Comparison of ENCODE assay signal across 11 cellular contexts in the genomic region with DNA sequence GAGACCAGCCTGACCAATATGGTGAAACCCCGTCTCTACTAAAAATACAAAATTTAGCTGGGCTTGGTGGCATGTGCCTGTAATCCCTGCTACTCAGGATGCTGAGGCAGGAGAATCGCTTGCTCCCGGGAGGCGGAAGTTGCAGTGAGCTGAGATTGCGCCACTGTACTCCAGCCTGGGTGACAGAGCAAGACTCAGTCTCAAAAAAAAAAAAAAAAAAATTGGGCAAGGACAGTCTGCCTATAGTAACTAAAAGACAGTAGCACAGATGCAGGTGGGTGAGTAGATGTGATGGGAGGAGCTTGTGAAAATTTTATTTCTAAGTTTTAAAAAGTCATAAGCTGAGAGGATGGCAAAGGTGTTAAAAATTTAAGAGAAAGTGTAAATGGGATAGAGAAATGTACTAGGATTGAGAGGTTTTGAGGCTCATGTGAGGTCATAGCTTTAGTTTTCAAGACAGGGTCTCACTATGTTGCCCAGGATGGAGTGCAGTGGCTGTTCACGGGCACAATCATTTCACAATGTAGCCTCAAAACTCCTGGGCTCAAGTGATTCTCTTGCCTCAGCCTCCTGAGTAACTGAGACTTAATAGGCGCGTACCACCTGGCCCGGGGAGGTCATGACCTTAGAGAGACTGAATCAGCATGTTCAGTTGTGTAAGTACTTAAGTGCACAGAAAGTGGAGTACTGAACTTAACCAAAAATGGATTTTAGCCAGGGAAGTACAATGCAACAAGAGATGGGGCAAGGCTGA. TPM values are rescaled to one million over a fixed set of nuclear protein-coding genes. Genes with fewer than 3 reads are reported as not detected.
A peak's percentile ranks its signal among the peaks of the same experiment; 100 is the strongest.
DNase-seq lines count a peak whose midpoint lies in the region; ATAC-seq and TF ChIP-seq lines count a peak whose summit lies in the region.
"Had no signal": no experiment of that assay in that cellular context is flagged by ENCODE, and none has a peak within 500 bp of the region (broad histone marks: within the 10 kb centered on the region; RNA-seq: fewer than 3 reads in every experiment).

No MANE protein-coding gene starts in this region.

- H3K36me3 ChIP-seq in fibroblast of lung (ENCODE audit: control insufficient read depth, insufficient read depth, low read length) = peaks cover 4% of the 10 kb centered on the region

- H2AFZ ChIP-seq in fibroblast of lung (ENCODE audit: low read length) = no peak overlapping the region

- no peak overlapping the region for H3K9ac ChIP-seq in fibroblast of lung (ENCODE audit: insufficient read depth, low read length)

- peak; percentile 50 for DNase-seq in activated CD4-positive, alpha-beta T cell treated with anti-CD3 and anti-CD28 coated beads for 36 hours
- no peak for DNase-seq in activated CD4-positive, alpha-beta T cell treated with anti-CD3 and anti-CD28 coated beads for 48 hours
- DNase-seq in RKO (ENCODE audit: low spot score) = peak; percentile 59
- peak; percentile 41 to 64 for DNase-seq in fibroblast of lung (ENCODE audit: low read depth in 2 of 2)
- no peak for DNase-seq in sciatic nerve (ENCODE audit: low spot score)
- no peak for DNase-seq in epidermal melanocyte (ENCODE audit: insufficient read length, low spot score)
- no peak for DNase-seq in 8988T
- DNase-seq: foreskin melanocyte, SHP77 treated with DMSO at 0.1 percent for 48 hours had no signal

- no peak for TF ChIP-seq CTCF in fibroblast of lung (conservative IDR thresholded peaks at IDR 0.05 in 1 of 2, IDR thresholded peaks at IDR 0.05 in 1 of 2; ENCODE audit: low read depth in 1 of 2, low read length in 2 of 2)

- H3K4me2 ChIP-seq in fibroblast of lung (ENCODE audit: extremely low read depth, insufficient read depth, low read length) = no peak overlapping the region

- H3K4me1 ChIP-seq in fibroblast of lung (ENCODE audit: control insufficient read depth, extremely low read depth, insufficient read depth, low read length) = no peaks in the 10 kb centered on the region

- no peaks in the 10 kb centered on the region for H3K27me3 ChIP-seq in fibroblast of lung (ENCODE audit: control insufficient read depth, insufficient read depth, low read length)

- CTCF ChIA-PET in activated CD4-positive, alpha-beta T cell treated with anti-CD3 and anti-CD28 coated beads for 36 hours (lab: Charles Lee) = interaction anchor here (0.5 to 1.4 kb wide), 8 partner anchors 10 to 264 kb away, joined by 3 to 6 read pairs (median 4); no protein-coding TSS in a partner anchor

- no peaks in the 10 kb centered on the region for H3K9me3 ChIP-seq in fibroblast of lung (ENCODE audit: control insufficient read depth, insufficient read depth, low read depth, low read length)

- peak; percentile 34 for ATAC-seq in activated CD4-positive, alpha-beta T cell treated with anti-CD3 and anti-CD28 coated beads for 36 hours
- ATAC-seq in sciatic nerve (peak; percentile 31), HG03469 (IDR thresholded peaks at IDR 0.05; ENCODE audit: unreplicated experiment) (no peak)

- H3K27me3 Mint-ChIP-seq in activated CD4-positive, alpha-beta T cell treated with anti-CD3 and anti-CD28 coated beads for 36 hours = no peaks in the 10 kb centered on the region

- H3K79me2 ChIP-seq in fibroblast of lung (ENCODE audit: control insufficient read depth, insufficient read depth, low read length) = no peaks in the 10 kb centered on the region

- intact Hi-C loops in activated CD4-positive, alpha-beta T cell treated with anti-CD3 and anti-CD28 coated beads for 36 hours (cut with DNase I, micrococcal nuclease) = no loop called here
- intact Hi-C loops in sciatic nerve (cut with DNase I) = no loop called here

- POLR2A ChIA-PET in activated CD4-positive, alpha-beta T cell treated with anti-CD3 and anti-CD28 coated beads for 36 hours (lab: Charles Lee) = interaction anchor here (1.2 kb wide), 1 partner anchor 28 kb away, joined by 4 read pairs; no protein-coding TSS in a partner anchor

- no peaks in the 10 kb centered on the region for H4K20me1 ChIP-seq in fibroblast of lung (ENCODE audit: control insufficient read depth, extremely low read depth, insufficient read depth, low read length)

- no peak overlapping the region for H3K27ac ChIP-seq in fibroblast of lung (ENCODE audit: insufficient read depth, low read length)

- H3K4me3 ChIP-seq in fibroblast of lung (replicated peaks in 1 of 4; ENCODE audit: control extremely low read depth in 1 of 4, insufficient read depth in 1 of 4, low read depth in 3 of 4, low read length in 4 of 4) = no peak overlapping the region

- peak overlapping the region; percentile 29 for H3K27ac Mint-ChIP-seq in activated CD4-positive, alpha-beta T cell treated with anti-CD3 and anti-CD28 coated beads for 36 hours
- H3K27ac Mint-ChIP-seq: nephron had no signal

- peaks cover 29% of the 10 kb centered on the region for H3K4me1 Mint-ChIP-seq in activated CD4-positive, alpha-beta T cell treated with anti-CD3 and anti-CD28 coated beads for 36 hours
- H3K4me1 Mint-ChIP-seq: nephron had no signal

- peaks cover 2% of the 10 kb centered on the region for H3K9me3 Mint-ChIP-seq in activated CD4-positive, alpha-beta T cell treated with anti-CD3 and anti-CD28 coated beads for 36 hours (ENCODE audit: low read depth)

- H3K36me3 Mint-ChIP-seq in activated CD4-positive, alpha-beta T cell treated with anti-CD3 and anti-CD28 coated beads for 36 hours (ENCODE audit: low read depth) = peaks cover 40% of the 10 kb centered on the region

- H3K4me3 Mint-ChIP-seq in activated CD4-positive, alpha-beta T cell treated with anti-CD3 and anti-CD28 coated beads for 36 hours = no peak overlapping the region
- H3K4me3 Mint-ChIP-seq: nephron had no signal

RNA-seq across cellular contexts. Expression of a gene that starts 33.7 kb away (rescaled TPM):
- total RNA-seq in activated CD4-positive, alpha-beta T cell treated with anti-CD3 and anti-CD28 coated beads for 36 hours = 100 to 1,000 TPM; 279 to 314 TPM
- total RNA-seq in fibroblast of lung (268 and 366 TPM in 2 replicates), sciatic nerve (256 TPM)
- 398 and 429 TPM in 2 replicates for polyA plus RNA-seq in fibroblast of lung
- polyA plus RNA-seq in fibroblast of lung (2012) = 353 and 388 TPM in 2 replicates
- polyA minus RNA-seq in fibroblast of lung (ENCODE audit: low replicate concordance) = 161 and 218 TPM in 2 replicates

Comparison
In these comparisons a context has a peak if more than half of its experiments do, and no peak if none do; other contexts are left out.
1. DNase-seq: peak in activated CD4-positive, alpha-beta T cell treated with anti-CD3 and anti-CD28 coated beads for 36 hours (single experiment), RKO (single experiment) and fibroblast of lung (2 of 2); none in activated CD4-positive, alpha-beta T cell treated with anti-CD3 and anti-CD28 coated beads for 48 hours (single experiment), sciatic nerve (single experiment), epidermal melanocyte (single experiment) and 8988T (single experiment).